ENCODE assay signal across 8 cellular contexts in the genomic region with DNA sequence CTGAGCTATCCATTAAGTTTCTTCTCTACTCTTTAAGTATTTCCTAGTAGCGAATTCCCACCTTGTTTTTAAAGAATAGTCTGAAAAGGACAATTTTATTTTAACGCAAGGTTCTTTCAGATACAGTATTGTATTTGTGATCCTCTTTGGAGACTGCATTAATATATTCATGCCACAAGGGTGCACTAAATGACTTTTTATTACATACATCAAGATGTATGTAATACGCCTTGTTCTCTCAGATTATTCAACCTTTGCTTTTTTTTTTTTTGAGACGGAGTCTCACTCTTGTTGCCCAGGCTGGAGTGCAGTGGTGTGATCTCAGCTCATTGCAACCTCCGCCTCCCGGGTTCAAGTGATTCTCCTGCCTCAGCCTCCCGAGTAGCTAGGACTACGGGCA. TPM values are rescaled to one million over a fixed set of nuclear protein-coding genes. Genes with fewer than 3 reads are reported as not detected.
DNase-seq lines count a peak whose midpoint lies in the region; ATAC-seq, FAIRE-seq and TF ChIP-seq lines count a peak whose summit lies in the region.
"Not testable (repeated sequence)": the region's sequence is repeated elsewhere in the genome, so short reads cannot be mapped to it uniquely, and the experiment has no call there.

No MANE protein-coding gene starts in this region.

- H3K4me1 ChIP-seq in Karpas-422 (ENCODE audit: low read length): not testable (repeated sequence)

- H3K27me3 ChIP-seq in Karpas-422 (ENCODE audit: low read length): not testable (repeated sequence)

- H3K36me3 ChIP-seq in Karpas-422 (ENCODE audit: insufficient read depth, low read length): peaks cover 24% of the 10 kb centered on the region

- not testable (repeated sequence) for H3K9ac ChIP-seq in Karpas-422 (ENCODE audit: low read length)

- H3K4me3 ChIP-seq in Karpas-422 (ENCODE audit: low read length); cardiac fibroblast (replicated peaks in 1 of 2; ENCODE audit: low read depth in 2 of 2, low read length in 2 of 2): not testable (repeated sequence)

- peaks cover 78% of the 10 kb centered on the region for H3K79me2 ChIP-seq in Karpas-422 (ENCODE audit: low read length)

- not testable (repeated sequence) for H3K9me3 Mint-ChIP-seq in T-cell; glutamatergic neuron (ENCODE audit: unreplicated experiment); natural killer cell

- not testable (repeated sequence) for H3K27ac ChIP-seq in Karpas-422 (ENCODE audit: low read length)

- POLR2A ChIA-PET in T-cell (lab: Charles Lee): interaction anchor here in 1 of 2 donors (0.7 kb wide), 1 partner anchor 1958 kb away, joined by 6 read pairs; no protein-coding TSS in a partner anchor

- FAIRE-seq in A204.1 (lab: Jason Lieb, UNC): peak; percentile 90

- H4K20me1 ChIP-seq in Karpas-422 (ENCODE audit: insufficient read depth, low read depth, low read length): not testable (repeated sequence)

- not testable (repeated sequence) for H3K4me3 Mint-ChIP-seq in T-cell; glutamatergic neuron (ENCODE audit: unreplicated experiment); natural killer cell

- H3K4me1 Mint-ChIP-seq in T-cell: peaks cover 11 to 19% (median 18%) of the 10 kb centered on the region in 3 donors
- H3K4me1 Mint-ChIP-seq in glutamatergic neuron (ENCODE audit: low read depth, unreplicated experiment): not testable (repeated sequence)
- peaks cover 0 to 12% of the 10 kb centered on the region in 2 donors for H3K4me1 Mint-ChIP-seq in natural killer cell

- peak overlapping the region; percentile 11 for H3K4me2 ChIP-seq in Karpas-422 (ENCODE audit: low read depth, low read length, poor library complexity, severe bottlenecking)

- peaks cover 17% of the 10 kb centered on the region for H3K36me3 Mint-ChIP-seq in T-cell
- H3K36me3 Mint-ChIP-seq in glutamatergic neuron (ENCODE audit: unreplicated experiment); natural killer cell: not testable (repeated sequence)

- not testable (repeated sequence) for H2AFZ ChIP-seq in Karpas-422 (ENCODE audit: low read length)

- TF ChIP-seq CTCF in cardiac fibroblast (IDR thresholded peaks at IDR 0.05; ENCODE audit: low read depth, low read length) (peak; percentile 21), glutamatergic neuron (IDR thresholded peaks at IDR 0.05; ENCODE audit: partially characterized antibody, unreplicated experiment) (peak; percentile 36), natural killer cell (IDR thresholded peaks at IDR 0.05) (peak; percentile 29)

- not testable (repeated sequence) for H3K9me2 ChIP-seq in Karpas-422 (replicated peaks; ENCODE audit: insufficient read depth, low read length)

- CTCF ChIA-PET in T-cell (lab: Charles Lee): interaction anchor here (0.6 to 2.2 kb wide), 13 partner anchors 8 to 1208 kb away, joined by 3 to 12 read pairs (median 4); no protein-coding TSS in a partner anchor

- not testable (repeated sequence) for H3K9me3 ChIP-seq in Karpas-422 (ENCODE audit: low read length)

- ATAC-seq in T-cell (replicated peaks in 1 of 4) (peak; percentile 37 to 82 (median 62)), natural killer cell (peak; percentile 54 to 82 (median 73))

- intact Hi-C loops in natural killer cell (cut with micrococcal nuclease): loop anchor here (1.0 to 5.0 kb wide), 2 partner anchors 80 to 479 kb away; no protein-coding TSS in a partner anchor

- DNase-seq in EH (ENCODE audit: low read depth): peak; percentile 53
- peak; percentile 81 for DNase-seq in Karpas-422
- DNase-seq in NCI-H446 treated with DMSO at 0.1 percent for 48 hours (lab: John Stamatoyannopoulos, UW): peak; percentile 44
- not testable (repeated sequence) for DNase-seq in T-cell, glutamatergic neuron, natural killer cell
- DNase-seq in cardiac fibroblast (ENCODE audit: low read depth in 2 of 2): peak; percentile 62 to 65

- H3K27me3 Mint-ChIP-seq in T-cell; glutamatergic neuron (ENCODE audit: unreplicated experiment); natural killer cell (ENCODE audit: low read depth in 2 of 2): not testable (repeated sequence)

- H3K27ac Mint-ChIP-seq in T-cell: peak overlapping the region in 1 of 2 donors; percentile 31
- H3K27ac Mint-ChIP-seq in glutamatergic neuron (ENCODE audit: unreplicated experiment); natural killer cell: not testable (repeated sequence)

RNA-seq across cellular contexts. Expression of gene GNE, which starts 10.2 kb away (rescaled TPM):
- 14.8 and 17.2 TPM in 2 replicates for total RNA-seq in Karpas-422 (2014; rRNA removed; shearing (Covaris generic); ENCODE audit: low replicate concordance)
- total RNA-seq in T-cell (10 to 100 TPM; 12.3 to 17.0 (median 14.9) TPM), glutamatergic neuron (ENCODE audit: unreplicated experiment) (29.2 TPM), natural killer cell (10 to 100 TPM; 10.6 to 12.4 (median 11.3) TPM)

RNA-seq across cellular contexts. Expression of gene CLTA, which starts 57.3 kb away (rescaled TPM):
- 147 and 172 TPM in 2 replicates for total RNA-seq in Karpas-422 (2014; rRNA removed; shearing (Covaris generic); ENCODE audit: low replicate concordance)
- total RNA-seq in T-cell (10 to 100 TPM; 40.2 to 79.0 (median 70.0) TPM), glutamatergic neuron (ENCODE audit: unreplicated experiment) (164 TPM), natural killer cell (10 to 100 TPM; 49.4 to 62.0 (median 52.6) TPM)
